In genomic region chr3:16477054-16477453, GRCh38 we compare ENCODE assay signal across 9 cellular contexts. TPM values are rescaled to one million over a fixed set of nuclear protein-coding genes. Genes with fewer than 3 reads are reported as not detected.
DNase-seq lines count a peak whose midpoint lies in the region; ATAC-seq and TF ChIP-seq lines count a peak whose summit lies in the region.
"Had no signal": no experiment of that assay in that cellular context is flagged by ENCODE, and none has a peak within 500 bp of the region (broad histone marks: within the 10 kb centered on the region; RNA-seq: fewer than 3 reads in every experiment).

No MANE protein-coding gene starts in this region.

- TF ChIP-seq CTCF in astrocyte of the spinal cord (IDR thresholded peaks at IDR 0.05; ENCODE audit: low read depth, low read length): no peak
- TF ChIP-seq CTCF in natural killer cell (IDR thresholded peaks at IDR 0.05): no peak

- H3K27ac Mint-ChIP-seq in natural killer cell: peak overlapping the region; percentile 53 to 56

- ATAC-seq in HG02642 (IDR thresholded peaks at IDR 0.05; ENCODE audit: poor library complexity, unreplicated experiment) (peak; percentile 12), natural killer cell (no peak), GM19035 (IDR thresholded peaks at IDR 0.05; ENCODE audit: unreplicated experiment) (no peak), esophagus mucosa (no peak), HG03469 (IDR thresholded peaks at IDR 0.05; ENCODE audit: unreplicated experiment) (no peak)
- ATAC-seq: body of pancreas had no signal

- intact Hi-C loops in natural killer cell (cut with micrococcal nuclease): loop anchor here (2.0 to 5.0 kb wide), 2 partner anchors 14 to 35 kb away; partner anchors contain the start of gene RFTN1

- DNase-seq in ELR (ENCODE audit: low read depth) (peak; percentile 41), astrocyte of the spinal cord (ENCODE audit: low read depth, low spot score) (peak; percentile 61), natural killer cell (no peak)
- DNase-seq: body of pancreas had no signal

- H3K4me1 Mint-ChIP-seq in natural killer cell: peaks cover 68 to 81% of the 10 kb centered on the region in 2 donors

- H3K27me3 Mint-ChIP-seq in natural killer cell (ENCODE audit: low read depth in 2 of 2): no peaks in the 10 kb centered on the region

- H3K9me3 Mint-ChIP-seq in natural killer cell: no peaks in the 10 kb centered on the region

- H3K36me3 Mint-ChIP-seq in natural killer cell: no peaks in the 10 kb centered on the region

- in situ Hi-C loops in astrocyte of the spinal cord (cut with HindIII; ENCODE audit: low sequenced_read_pairs): no loop called here

- H3K4me3 Mint-ChIP-seq in natural killer cell: peak overlapping the region; percentile 43

- H3K4me3 ChIP-seq in astrocyte of the spinal cord (ENCODE audit: low read depth, low read length): no peak overlapping the region
- H3K4me3 ChIP-seq: body of pancreas, thoracic aorta had no signal

RNA-seq across cellular contexts. Expression of gene RFTN1, which starts 36.4 kb away (rescaled TPM):
- total RNA-seq in natural killer cell (100 to 1,000 TPM; 112 to 135 (median 115) TPM), esophagus mucosa (3.1 TPM)

Comparison
In these comparisons a context has a peak if more than half of its experiments do, and no peak if none do; other contexts are left out.
1. RNA of gene RFTN1, which starts 36.4 kb away (total RNA-seq): 112 to 135 TPM in natural killer cell; 3.1 TPM in esophagus mucosa (single experiment); every median in the first group is over 10 times any median in the second.